9 cellular contexts compared by ENCODE assay signal in the genomic region with DNA sequence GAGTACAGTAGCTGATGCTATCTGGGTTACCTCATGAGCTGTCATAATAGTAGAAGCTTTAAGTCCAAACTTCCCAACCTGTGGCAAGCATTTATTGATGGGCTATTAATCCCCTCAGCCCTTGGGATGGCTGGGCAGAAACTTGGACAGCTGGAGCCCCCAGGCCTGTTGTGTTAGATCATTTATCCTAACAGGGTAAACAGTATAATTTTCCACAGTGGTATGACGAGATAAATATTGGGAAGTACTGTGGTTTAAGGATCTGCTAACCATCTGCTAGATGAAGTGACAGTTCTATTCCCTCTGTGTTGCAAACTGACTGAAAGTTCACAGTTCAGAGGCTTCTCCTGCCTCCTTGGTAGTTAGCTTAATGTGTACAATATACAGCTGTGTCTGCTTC.
"Had no signal": no experiment of that assay in that cellular context is flagged by ENCODE, and none has a peak within 500 bp of the region (broad histone marks: within the 10 kb centered on the region; RNA-seq: fewer than 3 reads in every experiment).

No MANE protein-coding gene starts in this region.

- DNase-seq: H9, HCEC 1CT, IMR-90, KG1 had no signal

- FAIRE-seq: H1, H54, HTR-8/SVneo, K562 had no signal

- H2AFZ ChIP-seq: GM23338 had no signal

- ATAC-seq: GM23338, K562 had no signal

- H3K4me2 ChIP-seq: GM23338 had no signal

- H3K4me3 ChIP-seq: GM23338, K562 had no signal
